ENCODE assay signal across 14 cellular contexts in genomic region chr6:170245233-170245992, GRCh38. TPM values are rescaled to one million over a fixed set of nuclear protein-coding genes. Genes with fewer than 3 reads are reported as not detected.
DNase-seq lines count a peak whose midpoint lies in the region; TF ChIP-seq lines count a peak whose summit lies in the region.
"Had no signal": no experiment of that assay in that cellular context is flagged by ENCODE, and none has a peak within 500 bp of the region (broad histone marks: within the 10 kb centered on the region; RNA-seq: fewer than 3 reads in every experiment).

No MANE protein-coding gene starts in this region.

- WGBS in endodermal cell (ENCODE audit: insufficient coverage in 1 of 2, insufficient read length in 1 of 2), 2 experiments: 91 to 94% methylated on average over 21 to 27 of the region's 27 CpGs

- no peak overlapping the region for H3K27ac ChIP-seq in BLaER1
- H3K27ac ChIP-seq in HEK293 (ENCODE audit: extremely low read depth, low read depth, low read length): no peak overlapping the region
- peak overlapping the region; percentile 32 for H3K27ac ChIP-seq in endodermal cell (ENCODE audit: low read depth, low read length)
- H3K27ac ChIP-seq in neural progenitor cell: no peak overlapping the region
- H3K27ac ChIP-seq: KMS-11 had no signal

- H3K9me3 Mint-ChIP-seq in endodermal cell (no peaks in the 10 kb centered on the region), neural progenitor cell (no peaks in the 10 kb centered on the region)
- H3K9me3 Mint-ChIP-seq: CD4-positive, alpha-beta T cell had no signal

- H3K27me3 Mint-ChIP-seq in endodermal cell (ENCODE audit: insufficient read depth) (no peaks in the 10 kb centered on the region), neural progenitor cell (ENCODE audit: insufficient read depth, low read depth) (peaks cover 15% of the 10 kb centered on the region)
- H3K27me3 Mint-ChIP-seq: CD4-positive, alpha-beta T cell had no signal

- POLR2A ChIA-PET in HEK293 (lab: Yijun Ruan, JAX): no interaction called here

- no peaks in the 10 kb centered on the region for H4K20me1 ChIP-seq in BLaER1
- H4K20me1 ChIP-seq in neural progenitor cell (ENCODE audit: low read depth): no peaks in the 10 kb centered on the region

- no peak overlapping the region for H3K4me3 Mint-ChIP-seq in endodermal cell
- H3K4me3 Mint-ChIP-seq in neural progenitor cell: no peak overlapping the region
- H3K4me3 Mint-ChIP-seq: CD4-positive, alpha-beta T cell had no signal

- H3K36me3 Mint-ChIP-seq in endodermal cell (ENCODE audit: low read depth): no peaks in the 10 kb centered on the region
- no peaks in the 10 kb centered on the region for H3K36me3 Mint-ChIP-seq in neural progenitor cell

- no peak for TF ChIP-seq CTCF in HEK293 (tag by site-specific recombination; IDR thresholded peaks at IDR 0.05)
- TF ChIP-seq CTCF in endodermal cell (conservative IDR thresholded peaks at IDR 0.05): no peak
- TF ChIP-seq CTCF in neural progenitor cell (IDR thresholded peaks at IDR 0.05): no peak

- H3K9me3 ChIP-seq in BLaER1 (no peaks in the 10 kb centered on the region), HEK293 (ENCODE audit: control insufficient read depth, insufficient read depth, low read depth, low read length) (no peaks in the 10 kb centered on the region), endodermal cell (ENCODE audit: control insufficient read depth, low read length) (no peaks in the 10 kb centered on the region), neural progenitor cell (ENCODE audit: low read depth) (no peaks in the 10 kb centered on the region)

- peaks cover 15% of the 10 kb centered on the region for H3F3A ChIP-seq in neural progenitor cell (ENCODE audit: low read depth)

- no peak overlapping the region for H3K27ac Mint-ChIP-seq in endodermal cell
- H3K27ac Mint-ChIP-seq in neural progenitor cell: peak overlapping the region; percentile 72
- H3K27ac Mint-ChIP-seq: CD4-positive, alpha-beta T cell had no signal

- H3K9ac ChIP-seq in BLaER1 (no peak overlapping the region), endodermal cell (ENCODE audit: extremely low read depth, low read length, poor library complexity, severe bottlenecking) (no peak overlapping the region), neural progenitor cell (no peak overlapping the region)
- H3K9ac ChIP-seq: KMS-11 had no signal

- H3K36me3 ChIP-seq in BLaER1 (no peaks in the 10 kb centered on the region), HEK293 (ENCODE audit: control insufficient read depth in 2 of 2, insufficient read depth in 1 of 2, low read length in 2 of 2) (no peaks in the 10 kb centered on the region), endodermal cell (ENCODE audit: control insufficient read depth, insufficient read depth, low read length) (no peaks in the 10 kb centered on the region), neural progenitor cell (no peaks in the 10 kb centered on the region)

- H3K4me1 ChIP-seq in BLaER1: peaks cover 17% of the 10 kb centered on the region
- no peaks in the 10 kb centered on the region for H3K4me1 ChIP-seq in HEK293 (ENCODE audit: control insufficient read depth, insufficient read depth, low read length)
- H3K4me1 ChIP-seq in endodermal cell (ENCODE audit: control insufficient read depth, insufficient read depth, low read length): peaks cover 6% of the 10 kb centered on the region
- peaks cover 28% of the 10 kb centered on the region for H3K4me1 ChIP-seq in neural progenitor cell

- CTCF ChIA-PET in HEK293 (lab: Yijun Ruan, JAX): interaction anchor here (0.7 to 1.2 kb wide), 2 partner anchors 9 to 285 kb away, joined by 3 read pairs; no protein-coding TSS in a partner anchor

- DNase-seq in endodermal cell (no peak), neural progenitor cell (ENCODE audit: low spot score) (no peak), AML-193 (lab: John Stamatoyannopoulos, UW) (no peak), DMS79 (lab: John Stamatoyannopoulos, UW) (no peak)
- no peak for DNase-seq in effector CD8-positive, alpha-beta T cell (lab: John Stamatoyannopoulos, UW)
- DNase-seq: Calu3; CD4-positive, alpha-beta T cell; DMS53; NCI-H345; NCI-H526; SIG-M5 had no signal

- H3K4me2 ChIP-seq in BLaER1: peak overlapping the region; percentile 68
- no peak overlapping the region for H3K4me2 ChIP-seq in neural progenitor cell
- H3K4me2 ChIP-seq: KMS-11 had no signal

- peaks cover 12% of the 10 kb centered on the region for H3K4me1 Mint-ChIP-seq in endodermal cell
- H3K4me1 Mint-ChIP-seq in neural progenitor cell: peaks cover 55% of the 10 kb centered on the region

- no peaks in the 10 kb centered on the region for H3K79me2 ChIP-seq in neural progenitor cell (ENCODE audit: low read depth)

- H3K4me3 ChIP-seq in BLaER1 (no peak overlapping the region), HEK293 (ENCODE audit: low read depth, low read length) (no peak overlapping the region), endodermal cell (ENCODE audit: low read length) (no peak overlapping the region), neural progenitor cell (no peak overlapping the region)

- H3K27me3 ChIP-seq in BLaER1 (no peaks in the 10 kb centered on the region), endodermal cell (ENCODE audit: control insufficient read depth, insufficient read depth, low read length, poor library complexity, severe bottlenecking) (no peaks in the 10 kb centered on the region), neural progenitor cell (no peaks in the 10 kb centered on the region)

- H2AFZ ChIP-seq in neural progenitor cell (replicated peaks): no peak overlapping the region

TF ChIP-seq in HEK293, 187 proteins besides CTCF, POLR2A, EP300 and RAD21:
- peak; percentile 82 for TF ChIP-seq ZIC2 (tag by site-specific recombination; IDR thresholded peaks at IDR 0.05)
- TF ChIP-seq ZXDB (tag by site-specific recombination; IDR thresholded peaks at IDR 0.05): no peak
- peak; percentile 68 for TF ChIP-seq ZNF341 (tag by site-specific recombination; IDR thresholded peaks at IDR 0.05; ENCODE audit: low read depth)
TF ChIP-seq in HEK293: peak in this region for 2.

RNA-seq across cellular contexts. Expression of gene DLL1, which starts 45.5 kb away (rescaled TPM):
- total RNA-seq in endodermal cell: 1 to 10 TPM; 3.1 to 3.6 TPM
- polyA plus RNA-seq in endodermal cell (2013, experiment 1 of 2): 79.0 TPM
- 59.5 TPM for polyA plus RNA-seq in endodermal cell (2013, experiment 2 of 2)
- 35.9 and 91.8 TPM in 2 replicates for total RNA-seq in neural progenitor cell (ENCODE audit: low replicate concordance)
